In the genomic region with DNA sequence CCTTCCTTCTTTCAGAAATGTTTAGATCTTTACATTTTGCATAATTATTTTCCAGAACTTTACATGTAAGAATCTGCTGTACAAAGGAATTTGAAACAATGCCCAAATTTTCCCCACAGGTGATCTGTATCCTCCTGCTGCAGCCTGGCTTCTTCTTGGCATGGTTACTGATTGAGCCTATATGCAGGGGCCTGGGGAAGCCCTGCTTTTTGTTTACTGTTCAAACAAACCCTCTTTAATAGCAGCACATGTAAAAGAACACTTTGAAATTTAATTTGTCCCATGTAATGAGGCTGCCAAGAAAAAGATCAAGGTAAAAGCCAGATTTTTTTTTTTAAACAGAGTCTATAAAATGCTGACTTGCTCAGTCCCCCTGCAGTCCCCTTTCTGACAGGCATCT, we compare ENCODE assay signal across 20 cellular contexts.
"Had no signal": no experiment of that assay in that cellular context is flagged by ENCODE, and none has a peak within 500 bp of the region (broad histone marks: within the 10 kb centered on the region; RNA-seq: fewer than 3 reads in every experiment).

No MANE protein-coding gene starts in this region.

- H3K27ac Mint-ChIP-seq: activated B cell treated with CpG ODN at 0.5 μM for 24 hours; activated CD8-positive, alpha-beta T cell treated with anti-CD3 and anti-CD28 coated beads, Interleukin-2, amount 10 ng/mL, durations not matched to agents 7 days and 5 days; activated naive CD8-positive, alpha-beta T cell; activated T-cell treated with anti-CD3 and anti-CD28 coated beads, Interleukin-2, amount 50 U/mL, for 72 hours; natural killer cell treated with Interleukin-12 subunit alpha and Interleukin-12 subunit beta and Interleukin-15 and Interleukin-18, amount 100 ng/mL, for 72 hours; progenitor cell of endocrine pancreas; stimulated activated naive CD8-positive, alpha-beta T cell treated with anti-CD3 and anti-CD28 coated beads, Interleukin-15, Interleukin-2, amounts not matched to agents 100 ng/mL and 50 ng/mL, for 24 hours; type B pancreatic cell had no signal

- DNase-seq: activated B cell treated with CpG ODN at 0.5 μM for 24 hours; activated CD4-positive, alpha-beta T cell treated with anti-CD3 and anti-CD28 coated beads for 48 hours; activated CD8-positive, alpha-beta memory T cell treated with anti-CD3 and anti-CD28 coated beads, Interleukin-2, amount 50 U/mL, for 4 hours; activated CD8-positive, alpha-beta T cell treated with anti-CD3 and anti-CD28 coated beads, Interleukin-2, amount 10 ng/mL, durations not matched to agents 7 days and 5 days; activated gamma-delta T cell treated with Interleukin-2 at 50 U/mL for 16 hours; activated T-cell treated with anti-CD3 and anti-CD28 coated beads, Interleukin-2, amount 50 U/mL, for 72 hours; amniotic stem cell; cortex of kidney; effector CD8-positive, alpha-beta T cell; foreskin fibroblast; kidney glomerular epithelial cell; mesenchymal stem cell; right cardiac atrium; small intestine had no signal

- H3K4me3 Mint-ChIP-seq: activated B cell treated with CpG ODN at 0.5 μM for 24 hours; activated CD8-positive, alpha-beta T cell treated with anti-CD3 and anti-CD28 coated beads, Interleukin-2, amount 10 ng/mL, durations not matched to agents 7 days and 5 days; activated naive CD8-positive, alpha-beta T cell; activated T-cell treated with anti-CD3 and anti-CD28 coated beads, Interleukin-2, amount 50 U/mL, for 72 hours; natural killer cell treated with Interleukin-12 subunit alpha and Interleukin-12 subunit beta and Interleukin-15 and Interleukin-18, amount 100 ng/mL, for 72 hours; stimulated activated naive CD8-positive, alpha-beta T cell treated with anti-CD3 and anti-CD28 coated beads, Interleukin-15, Interleukin-2, amounts not matched to agents 100 ng/mL and 50 ng/mL, for 24 hours; type B pancreatic cell had no signal

- H3K4me1 Mint-ChIP-seq: activated B cell treated with CpG ODN at 0.5 μM for 24 hours had no signal

- H3K9me3 Mint-ChIP-seq: activated B cell treated with CpG ODN at 0.5 μM for 24 hours had no signal

- ATAC-seq: activated CD8-positive, alpha-beta T cell treated with anti-CD3 and anti-CD28 coated beads, Interleukin-2, amount 10 ng/mL, durations not matched to agents 7 days and 5 days; activated T-cell treated with anti-CD3 and anti-CD28 coated beads, Interleukin-2, amount 50 U/mL, for 72 hours; natural killer cell treated with Interleukin-12 subunit alpha and Interleukin-12 subunit beta and Interleukin-15 and Interleukin-18, amount 100 ng/mL, for 72 hours; right cardiac atrium had no signal

- H3K27me3 Mint-ChIP-seq: activated B cell treated with CpG ODN at 0.5 μM for 24 hours; activated naive CD8-positive, alpha-beta T cell; natural killer cell treated with Interleukin-12 subunit alpha and Interleukin-12 subunit beta and Interleukin-15 and Interleukin-18, amount 100 ng/mL, for 72 hours; stimulated activated naive CD8-positive, alpha-beta T cell treated with anti-CD3 and anti-CD28 coated beads, Interleukin-15, Interleukin-2, amounts not matched to agents 100 ng/mL and 50 ng/mL, for 24 hours; type B pancreatic cell had no signal

- H3K36me3 Mint-ChIP-seq: activated naive CD8-positive, alpha-beta T cell; type B pancreatic cell had no signal

- H3K36me3 ChIP-seq: suprapubic skin had no signal

- H3K27me3 ChIP-seq: suprapubic skin had no signal

- H3K4me3 ChIP-seq: suprapubic skin had no signal

- H3K27ac ChIP-seq: suprapubic skin had no signal
